1 cellular context compared by ENCODE assay signal in genomic region chr3:112005091-112005672, GRCh38.
TF ChIP-seq lines count a peak whose summit lies in the region.

No MANE protein-coding gene starts in this region.

TF ChIP-seq in HCT116, 20 proteins besides CTCF, POLR2A, EP300 and RAD21:
- TF ChIP-seq EGR1 (IDR thresholded peaks at IDR 0.05; ENCODE audit: low read depth) = no peak
- no peak for TF ChIP-seq EZH2 (IDR thresholded peaks at IDR 0.05)
- no peak for TF ChIP-seq TCF7L2 (IDR thresholded peaks at IDR 0.05; ENCODE audit: borderline replicate concordance, extremely low read depth, insufficient read depth, insufficient read length)
- no peak for TF ChIP-seq FOSL1 (IDR thresholded peaks at IDR 0.05; ENCODE audit: low read depth)
- no peak for TF ChIP-seq ATF3 (IDR thresholded peaks at IDR 0.05)
- no peak for TF ChIP-seq REST (IDR thresholded peaks at IDR 0.05; ENCODE audit: low read depth)
- no peak for TF ChIP-seq ELF1 (IDR thresholded peaks at IDR 0.05; ENCODE audit: borderline replicate concordance, low read depth)
- no peak for TF ChIP-seq ZBTB33 (IDR thresholded peaks at IDR 0.05; ENCODE audit: extremely low read depth, insufficient replicate concordance, low read length)
- TF ChIP-seq EZH2phosphoT487 (IDR thresholded peaks at IDR 0.05; ENCODE audit: borderline replicate concordance) = no peak
- TF ChIP-seq CBX3 (IDR thresholded peaks at IDR 0.05; ENCODE audit: low read depth) = no peak
TF ChIP-seq in HCT116: peak in this region for 0.
